14 cellular contexts compared by ENCODE assay signal in the genomic region with DNA sequence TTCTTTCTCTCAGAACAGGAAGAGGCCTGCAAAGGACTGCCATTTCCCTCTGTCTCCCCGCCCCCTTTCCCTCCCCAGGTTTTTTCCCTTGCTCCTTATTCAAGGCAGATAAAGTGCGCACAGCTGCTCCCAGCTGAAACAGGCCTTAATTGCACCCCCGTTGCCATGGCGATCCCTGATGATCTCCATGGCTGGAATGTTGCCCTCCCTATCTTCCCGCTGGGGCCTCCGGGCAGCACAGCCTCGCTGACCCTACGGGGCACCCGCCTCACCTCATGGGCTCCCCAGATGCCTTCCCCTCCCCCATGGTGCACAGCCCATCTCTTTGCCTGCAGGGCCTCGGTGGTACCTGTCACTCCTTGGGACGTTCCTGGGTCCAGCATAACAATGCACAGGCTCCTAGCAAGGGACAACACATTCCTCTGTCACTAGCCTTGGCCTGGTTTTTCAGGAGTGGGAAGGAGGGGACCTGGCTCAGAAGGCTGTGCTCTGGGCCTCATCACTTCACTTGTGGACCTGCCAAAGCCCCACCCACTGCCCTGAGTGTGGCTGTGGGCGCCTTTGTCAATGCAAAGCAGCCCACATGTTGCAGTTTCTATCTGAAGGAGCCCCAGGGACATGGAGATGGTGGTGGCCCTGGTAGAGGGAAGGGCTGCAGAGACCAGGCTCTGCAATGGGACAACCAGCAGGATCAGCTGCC.
DNase-seq lines count a peak whose midpoint lies in the region; ATAC-seq lines count a peak whose summit lies in the region.
"Had no signal": no experiment of that assay in that cellular context is flagged by ENCODE, and none has a peak within 500 bp of the region (broad histone marks: within the 10 kb centered on the region; RNA-seq: fewer than 3 reads in every experiment).

No MANE protein-coding gene starts in this region.

- POLR2A ChIA-PET in T-cell (lab: Charles Lee), result no interaction called here

- peaks cover 2 to 4% of the 10 kb centered on the region in 2 donors for H3K27me3 Mint-ChIP-seq in T-cell
- H3K27me3 Mint-ChIP-seq: activated CD8-positive, alpha-beta memory T cell treated with anti-CD3 and anti-CD28 coated beads, Interleukin-2, amount 10 ng/mL, durations not matched to agents 7 days and 5 days had no signal

- no peaks in the 10 kb centered on the region for H3K9me3 ChIP-seq in mesodermal cell (ENCODE audit: control insufficient read depth, low read length)

- ATAC-seq in T-cell (replicated peaks in 1 of 4), result no peak
- ATAC-seq: activated CD8-positive, alpha-beta memory T cell treated with anti-CD3 and anti-CD28 coated beads, Interleukin-2, amount 10 ng/mL, durations not matched to agents 7 days and 5 days had no signal

- DNase-seq in DMS 273 treated with DMSO at 0.1 percent for 48 hours (lab: John Stamatoyannopoulos, UW), result peak; percentile 71
- DNase-seq in NCI-H1105 treated with DMSO at 0.1 percent for 48 hours (lab: John Stamatoyannopoulos, UW), result peak; percentile 88
- DNase-seq in anterior cingulate cortex (lab: John Stamatoyannopoulos, UW), result peak in 31 of 58 donors; percentile 4 to 69 (median 31)
- no peak for DNase-seq in HUDEP-2 (lab: John Stamatoyannopoulos, UW; ENCODE audit: unreplicated experiment in 76 of 76)
- DNase-seq in NOMO-1 treated with DMSO at 0.1 percent for 48 hours (lab: John Stamatoyannopoulos, UW; ENCODE audit: unreplicated experiment), result no peak
- no peak for DNase-seq in Kasumi-1 (lab: John Stamatoyannopoulos, UW)
- DNase-seq in T-cell, result no peak
- DNase-seq: activated CD8-positive, alpha-beta memory T cell treated with anti-CD3 and anti-CD28 coated beads, Interleukin-2, amount 10 ng/mL, durations not matched to agents 7 days and 5 days; Calu3; GM23248; stimulated activated CD4-positive, alpha-beta T cell treated with anti-CD3 and anti-CD28 coated beads, Interleukin-15, amount 100 ng/mL, for 24 hours; stimulated activated naive CD4-positive, alpha-beta T cell treated with Interleukin-2 at 50 U/mL for 16 hours; T-helper 1 cell had no signal

- no peak overlapping the region for H3K27ac Mint-ChIP-seq in T-cell
- H3K27ac Mint-ChIP-seq: activated CD8-positive, alpha-beta memory T cell treated with anti-CD3 and anti-CD28 coated beads, Interleukin-2, amount 10 ng/mL, durations not matched to agents 7 days and 5 days had no signal

- no peaks in the 10 kb centered on the region for H3K36me3 ChIP-seq in mesodermal cell (ENCODE audit: control insufficient read depth, insufficient read depth, low read length)

- CTCF ChIA-PET in T-cell (lab: Charles Lee), result no interaction called here

- H3K27ac ChIP-seq in mesodermal cell (ENCODE audit: low read depth, low read length, severe bottlenecking), result peak overlapping the region; percentile 74
- H3K27ac ChIP-seq: GM23248 had no signal

- 14 to 16% methylated on average over 9 to 10 of the region's 12 CpGs for WGBS in mesodermal cell (ENCODE audit: insufficient coverage in 2 of 2), 2 experiments

- H3K4me1 ChIP-seq in mesodermal cell (ENCODE audit: control insufficient read depth, insufficient read depth, low read length, poor library complexity, severe bottlenecking), result peaks cover 10% of the 10 kb centered on the region

- H3K9me3 Mint-ChIP-seq in T-cell, result no peaks in the 10 kb centered on the region

- no peaks in the 10 kb centered on the region for H3K36me3 Mint-ChIP-seq in T-cell
- H3K36me3 Mint-ChIP-seq: activated CD8-positive, alpha-beta memory T cell treated with anti-CD3 and anti-CD28 coated beads, Interleukin-2, amount 10 ng/mL, durations not matched to agents 7 days and 5 days had no signal

- H3K4me1 Mint-ChIP-seq in T-cell, result no peaks in the 10 kb centered on the region
- H3K4me1 Mint-ChIP-seq: activated CD8-positive, alpha-beta memory T cell treated with anti-CD3 and anti-CD28 coated beads, Interleukin-2, amount 10 ng/mL, durations not matched to agents 7 days and 5 days had no signal

- no peak overlapping the region for H3K4me3 ChIP-seq in mesodermal cell (ENCODE audit: extremely low read depth, insufficient read depth, low read length, poor library complexity, severe bottlenecking)
- H3K4me3 ChIP-seq: GM23248 had no signal

- H3K4me3 Mint-ChIP-seq in T-cell, result no peak overlapping the region
- H3K4me3 Mint-ChIP-seq: activated CD8-positive, alpha-beta memory T cell treated with anti-CD3 and anti-CD28 coated beads, Interleukin-2, amount 10 ng/mL, durations not matched to agents 7 days and 5 days had no signal

Comparison
In these comparisons a context has a peak if more than half of its experiments do, and no peak if none do; other contexts are left out.
1. DNase-seq: peak in DMS 273 treated with DMSO at 0.1 percent for 48 hours (single experiment), NCI-H1105 treated with DMSO at 0.1 percent for 48 hours (single experiment) and anterior cingulate cortex (31 of 58); none in HUDEP-2 (0 of 76), NOMO-1 treated with DMSO at 0.1 percent for 48 hours (single experiment), Kasumi-1 (0 of 2) and T-cell (0 of 34).